13 cellular contexts compared by ENCODE assay signal in the genomic region with DNA sequence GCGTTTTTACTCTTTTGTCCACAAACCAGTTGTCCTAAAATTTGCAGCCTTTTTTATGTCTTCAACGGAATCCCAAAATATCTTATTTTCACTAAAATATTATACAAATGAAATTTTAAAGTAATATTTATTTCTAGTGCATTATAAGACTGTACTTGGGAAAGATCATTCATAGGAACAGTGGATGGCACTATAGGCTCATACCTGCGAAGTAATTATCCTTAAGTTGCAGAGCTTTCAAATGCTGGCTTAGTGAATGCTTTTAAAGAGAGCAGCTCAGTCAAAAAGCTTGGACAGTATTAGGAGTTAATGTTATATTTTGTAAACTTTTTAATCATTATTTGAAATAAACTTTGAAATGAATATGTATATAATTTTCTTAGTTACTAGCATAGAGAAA.
A peak's percentile ranks its signal among the peaks of the same experiment; 100 is the strongest.
DNase-seq lines count a peak whose midpoint lies in the region; ATAC-seq, FAIRE-seq and TF ChIP-seq lines count a peak whose summit lies in the region.
"Had no signal": no experiment of that assay in that cellular context is flagged by ENCODE, and none has a peak within 500 bp of the region (broad histone marks: within the 10 kb centered on the region; RNA-seq: fewer than 3 reads in every experiment).

No MANE protein-coding gene starts in this region.

- H3K9ac ChIP-seq in colonic mucosa (ENCODE audit: low read depth in 2 of 2, low read length in 2 of 2), result no peak overlapping the region

- peaks cover 46% of the 10 kb centered on the region for H3K36me3 Mint-ChIP-seq in CD4-positive, alpha-beta T cell (ENCODE audit: low read depth)

- TF ChIP-seq CTCF in D721Med (IDR thresholded peaks at IDR 0.05; ENCODE audit: insufficient read depth, missing control alignments), result peak; percentile 57
- no peak for TF ChIP-seq CTCF in CD4-positive, alpha-beta T cell (IDR thresholded peaks at IDR 0.05)
- TF ChIP-seq CTCF in colonic mucosa (IDR thresholded peaks at IDR 0.05), result no peak
- no peak for TF ChIP-seq CTCF in omental fat pad (IDR thresholded peaks at IDR 0.05)

- H3K9me3 Mint-ChIP-seq in CD4-positive, alpha-beta T cell, result no peaks in the 10 kb centered on the region
- H3K9me3 Mint-ChIP-seq: stimulated activated naive B cell treated with anti-CD40 and anti-IgM and Interleukin-4, amounts not matched to agents 10 μg/mL and 1 μg/mL and 100 μg/mL, for 72 hours had no signal

- H3K9me3 ChIP-seq in CD4-positive, alpha-beta T cell (ENCODE audit: control insufficient read depth, low read length), result no peaks in the 10 kb centered on the region
- no peaks in the 10 kb centered on the region for H3K9me3 ChIP-seq in colonic mucosa
- H3K9me3 ChIP-seq: HAP-1, MG63 had no signal

- H3K27ac ChIP-seq in CD4-positive, alpha-beta T cell (ENCODE audit: low read depth, low read length), result no peak overlapping the region
- no peak overlapping the region for H3K27ac ChIP-seq in colonic mucosa
- H3K27ac ChIP-seq: brain microvascular endothelial cell had no signal

- no peaks in the 10 kb centered on the region for H3K4me1 Mint-ChIP-seq in CD4-positive, alpha-beta T cell (ENCODE audit: low read depth)

- H3K36me3 ChIP-seq in colonic mucosa, result no peaks in the 10 kb centered on the region
- H3K36me3 ChIP-seq: brain microvascular endothelial cell, HAP-1, MG63 had no signal

- FAIRE-seq in D721Med (lab: Jason Lieb, UNC) (no peak), colon (lab: Jason Lieb, UNC) (peak; percentile 14)

- CTCF ChIA-PET in CD4-positive, alpha-beta T cell (lab: Charles Lee), result no interaction called here

- no peaks in the 10 kb centered on the region for H3K4me1 ChIP-seq in colonic mucosa
- H3K4me1 ChIP-seq: HAP-1 had no signal

- no peaks in the 10 kb centered on the region for H3K27me3 Mint-ChIP-seq in CD4-positive, alpha-beta T cell
- H3K27me3 Mint-ChIP-seq: stimulated activated naive B cell treated with anti-CD40 and anti-IgM and Interleukin-4, amounts not matched to agents 10 μg/mL and 1 μg/mL and 100 μg/mL, for 72 hours had no signal

- no peaks in the 10 kb centered on the region for H3K27me3 ChIP-seq in CD4-positive, alpha-beta T cell (ENCODE audit: control insufficient read depth, insufficient read depth, low read length)
- H3K27me3 ChIP-seq in colonic mucosa, result no peaks in the 10 kb centered on the region
- H3K27me3 ChIP-seq: brain microvascular endothelial cell, MG63 had no signal

- no peak overlapping the region for H3K4me3 Mint-ChIP-seq in CD4-positive, alpha-beta T cell
- H3K4me3 Mint-ChIP-seq: stimulated activated naive B cell treated with anti-CD40 and anti-IgM and Interleukin-4, amounts not matched to agents 10 μg/mL and 1 μg/mL and 100 μg/mL, for 72 hours had no signal

- no peak for ATAC-seq in CD4-positive, alpha-beta T cell (ENCODE audit: poor library complexity)
- no peak for ATAC-seq in omental fat pad (ENCODE audit: low FRiP score)
- ATAC-seq: stimulated activated naive B cell treated with anti-CD40 and anti-IgM and Interleukin-4, amounts not matched to agents 10 μg/mL and 1 μg/mL and 100 μg/mL, for 72 hours had no signal

- DNase-seq in D721Med (ENCODE audit: insufficient read length, low spot score) (no peak), NCI-H1436 treated with DMSO at 0.1 percent for 48 hours (lab: John Stamatoyannopoulos, UW) (peak; percentile 49), myocyte (ENCODE audit: low read depth) (peak; percentile 33), dedifferentiated amniotic fluid mesenchymal stem cell (ENCODE audit: extremely low spot score) (no peak), colonic mucosa (no peak), omental fat pad (ENCODE audit: low spot score) (no peak)
- DNase-seq in CD4-positive, alpha-beta T cell, result no peak
- DNase-seq: brain microvascular endothelial cell; GDM1; MG63; stimulated activated naive B cell treated with anti-CD40 and anti-IgM and Interleukin-4, amounts not matched to agents 10 μg/mL and 1 μg/mL and 100 μg/mL, for 72 hours had no signal

- H3K27ac Mint-ChIP-seq in CD4-positive, alpha-beta T cell, result no peak overlapping the region
- H3K27ac Mint-ChIP-seq: stimulated activated naive B cell treated with anti-CD40 and anti-IgM and Interleukin-4, amounts not matched to agents 10 μg/mL and 1 μg/mL and 100 μg/mL, for 72 hours had no signal

- intact Hi-C loops in CD4-positive, alpha-beta T cell (cut with DNase I, micrococcal nuclease), result no loop called here
- intact Hi-C loops in colonic mucosa (cut with DNase I), result no loop called here

- no peak overlapping the region for H3K4me3 ChIP-seq in colonic mucosa
- H3K4me3 ChIP-seq: HAP-1, MG63 had no signal

- POLR2A ChIA-PET in CD4-positive, alpha-beta T cell (lab: Charles Lee), result no interaction called here

Comparison
In these comparisons a context has a peak if more than half of its experiments do, and no peak if none do; other contexts are left out.
1. DNase-seq: peak in NCI-H1436 treated with DMSO at 0.1 percent for 48 hours (single experiment) and myocyte (single experiment); none in D721Med (single experiment), CD4-positive, alpha-beta T cell (0 of 10), dedifferentiated amniotic fluid mesenchymal stem cell (single experiment), colonic mucosa (single experiment) and omental fat pad (single experiment).